Comparison of ENCODE assay signal across 1 cellular context in the genomic region with DNA sequence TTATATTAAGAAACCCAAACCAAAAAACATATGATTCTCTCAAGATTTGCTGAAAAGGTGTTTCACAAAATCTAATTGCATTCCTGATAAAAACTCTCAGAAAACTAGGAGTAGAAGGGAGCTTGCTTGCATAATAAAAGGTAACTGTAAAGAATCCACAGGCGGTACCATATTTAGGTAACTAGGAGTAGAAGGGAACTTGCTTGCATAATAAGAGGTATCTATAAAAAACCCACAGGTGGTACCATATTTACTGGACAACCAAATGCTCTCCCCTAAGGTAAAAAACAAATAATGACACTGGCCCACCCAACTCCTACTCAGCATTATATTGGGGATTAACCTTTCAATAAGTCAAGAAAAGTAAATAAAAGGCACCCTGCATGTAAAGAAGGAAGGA.
TF ChIP-seq lines count a peak whose summit lies in the region.

No MANE protein-coding gene starts in this region.

TF ChIP-seq in GM23338, 12 proteins besides CTCF, POLR2A, EP300 and RAD21 (continued from another document):
- TF ChIP-seq, protein P1, sequence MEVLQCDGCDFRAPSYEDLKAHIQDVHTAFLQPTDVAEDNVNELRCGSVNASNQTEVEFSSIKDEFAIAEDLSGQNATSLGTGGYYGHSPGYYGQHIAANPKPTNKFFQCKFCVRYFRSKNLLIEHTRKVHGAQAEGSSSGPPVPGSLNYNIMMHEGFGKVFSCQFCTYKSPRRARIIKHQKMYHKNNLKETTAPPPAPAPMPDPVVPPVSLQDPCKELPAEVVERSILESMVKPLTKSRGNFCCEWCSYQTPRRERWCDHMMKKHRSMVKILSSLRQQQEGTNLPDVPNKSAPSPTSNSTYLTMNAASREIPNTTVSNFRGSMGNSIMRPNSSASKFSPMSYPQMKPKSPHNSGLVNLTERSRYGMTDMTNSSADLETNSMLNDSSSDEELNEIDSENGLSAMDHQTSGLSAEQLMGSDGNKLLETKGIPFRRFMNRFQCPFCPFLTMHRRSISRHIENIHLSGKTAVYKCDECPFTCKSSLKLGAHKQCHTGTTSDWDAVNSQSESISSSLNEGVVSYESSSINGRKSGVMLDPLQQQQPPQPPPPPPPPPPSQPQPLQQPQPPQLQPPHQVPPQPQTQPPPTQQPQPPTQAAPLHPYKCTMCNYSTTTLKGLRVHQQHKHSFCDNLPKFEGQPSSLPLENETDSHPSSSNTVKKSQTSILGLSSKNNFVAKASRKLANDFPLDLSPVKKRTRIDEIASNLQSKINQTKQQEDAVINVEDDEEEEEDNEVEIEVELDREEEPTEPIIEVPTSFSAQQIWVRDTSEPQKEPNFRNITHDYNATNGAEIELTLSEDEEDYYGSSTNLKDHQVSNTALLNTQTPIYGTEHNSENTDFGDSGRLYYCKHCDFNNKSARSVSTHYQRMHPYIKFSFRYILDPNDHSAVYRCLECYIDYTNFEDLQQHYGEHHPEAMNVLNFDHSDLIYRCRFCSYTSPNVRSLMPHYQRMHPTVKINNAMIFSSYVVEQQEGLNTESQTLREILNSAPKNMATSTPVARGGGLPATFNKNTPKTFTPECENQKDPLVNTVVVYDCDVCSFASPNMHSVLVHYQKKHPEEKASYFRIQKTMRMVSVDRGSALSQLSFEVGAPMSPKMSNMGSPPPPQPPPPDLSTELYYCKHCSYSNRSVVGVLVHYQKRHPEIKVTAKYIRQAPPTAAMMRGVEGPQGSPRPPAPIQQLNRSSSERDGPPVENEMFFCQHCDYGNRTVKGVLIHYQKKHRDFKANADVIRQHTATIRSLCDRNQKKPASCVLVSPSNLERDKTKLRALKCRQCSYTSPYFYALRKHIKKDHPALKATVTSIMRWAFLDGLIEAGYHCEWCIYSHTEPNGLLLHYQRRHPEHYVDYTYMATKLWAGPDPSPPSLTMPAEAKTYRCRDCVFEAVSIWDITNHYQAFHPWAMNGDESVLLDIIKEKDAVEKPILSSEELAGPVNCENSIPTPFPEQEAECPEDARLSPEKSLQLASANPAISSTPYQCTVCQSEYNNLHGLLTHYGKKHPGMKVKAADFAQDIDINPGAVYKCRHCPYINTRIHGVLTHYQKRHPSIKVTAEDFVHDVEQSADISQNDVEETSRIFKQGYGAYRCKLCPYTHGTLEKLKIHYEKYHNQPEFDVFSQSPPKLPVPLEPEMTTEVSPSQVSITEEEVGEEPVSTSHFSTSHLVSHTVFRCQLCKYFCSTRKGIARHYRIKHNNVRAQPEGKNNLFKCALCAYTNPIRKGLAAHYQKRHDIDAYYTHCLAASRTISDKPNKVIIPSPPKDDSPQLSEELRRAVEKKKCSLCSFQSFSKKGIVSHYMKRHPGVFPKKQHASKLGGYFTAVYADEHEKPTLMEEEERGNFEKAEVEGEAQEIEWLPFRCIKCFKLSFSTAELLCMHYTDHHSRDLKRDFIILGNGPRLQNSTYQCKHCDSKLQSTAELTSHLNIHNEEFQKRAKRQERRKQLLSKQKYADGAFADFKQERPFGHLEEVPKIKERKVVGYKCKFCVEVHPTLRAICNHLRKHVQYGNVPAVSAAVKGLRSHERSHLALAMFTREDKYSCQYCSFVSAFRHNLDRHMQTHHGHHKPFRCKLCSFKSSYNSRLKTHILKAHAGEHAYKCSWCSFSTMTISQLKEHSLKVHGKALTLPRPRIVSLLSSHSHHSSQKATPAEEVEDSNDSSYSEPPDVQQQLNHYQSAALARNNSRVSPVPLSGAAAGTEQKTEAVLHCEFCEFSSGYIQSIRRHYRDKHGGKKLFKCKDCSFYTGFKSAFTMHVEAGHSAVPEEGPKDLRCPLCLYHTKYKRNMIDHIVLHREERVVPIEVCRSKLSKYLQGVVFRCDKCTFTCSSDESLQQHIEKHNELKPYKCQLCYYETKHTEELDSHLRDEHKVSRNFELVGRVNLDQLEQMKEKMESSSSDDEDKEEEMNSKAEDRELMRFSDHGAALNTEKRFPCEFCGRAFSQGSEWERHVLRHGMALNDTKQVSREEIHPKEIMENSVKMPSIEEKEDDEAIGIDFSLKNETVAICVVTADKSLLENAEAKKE (CRISPR knock-in tag; IDR thresholded peaks at IDR 0.05): no peak
- TF ChIP-seq STAT1 (IDR thresholded peaks at IDR 0.05; ENCODE audit: unreplicated experiment): no peak
- TF ChIP-seq CREB1 (CRISPR knock-in tag; IDR thresholded peaks at IDR 0.05; ENCODE audit: low read depth): no peak
- TF ChIP-seq, protein P2, sequence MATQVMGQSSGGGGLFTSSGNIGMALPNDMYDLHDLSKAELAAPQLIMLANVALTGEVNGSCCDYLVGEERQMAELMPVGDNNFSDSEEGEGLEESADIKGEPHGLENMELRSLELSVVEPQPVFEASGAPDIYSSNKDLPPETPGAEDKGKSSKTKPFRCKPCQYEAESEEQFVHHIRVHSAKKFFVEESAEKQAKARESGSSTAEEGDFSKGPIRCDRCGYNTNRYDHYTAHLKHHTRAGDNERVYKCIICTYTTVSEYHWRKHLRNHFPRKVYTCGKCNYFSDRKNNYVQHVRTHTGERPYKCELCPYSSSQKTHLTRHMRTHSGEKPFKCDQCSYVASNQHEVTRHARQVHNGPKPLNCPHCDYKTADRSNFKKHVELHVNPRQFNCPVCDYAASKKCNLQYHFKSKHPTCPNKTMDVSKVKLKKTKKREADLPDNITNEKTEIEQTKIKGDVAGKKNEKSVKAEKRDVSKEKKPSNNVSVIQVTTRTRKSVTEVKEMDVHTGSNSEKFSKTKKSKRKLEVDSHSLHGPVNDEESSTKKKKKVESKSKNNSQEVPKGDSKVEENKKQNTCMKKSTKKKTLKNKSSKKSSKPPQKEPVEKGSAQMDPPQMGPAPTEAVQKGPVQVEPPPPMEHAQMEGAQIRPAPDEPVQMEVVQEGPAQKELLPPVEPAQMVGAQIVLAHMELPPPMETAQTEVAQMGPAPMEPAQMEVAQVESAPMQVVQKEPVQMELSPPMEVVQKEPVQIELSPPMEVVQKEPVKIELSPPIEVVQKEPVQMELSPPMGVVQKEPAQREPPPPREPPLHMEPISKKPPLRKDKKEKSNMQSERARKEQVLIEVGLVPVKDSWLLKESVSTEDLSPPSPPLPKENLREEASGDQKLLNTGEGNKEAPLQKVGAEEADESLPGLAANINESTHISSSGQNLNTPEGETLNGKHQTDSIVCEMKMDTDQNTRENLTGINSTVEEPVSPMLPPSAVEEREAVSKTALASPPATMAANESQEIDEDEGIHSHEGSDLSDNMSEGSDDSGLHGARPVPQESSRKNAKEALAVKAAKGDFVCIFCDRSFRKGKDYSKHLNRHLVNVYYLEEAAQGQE (IDR thresholded peaks at IDR 0.05; ENCODE audit: unreplicated experiment): no peak
- no peak for TF ChIP-seq EZH2 (IDR thresholded peaks at IDR 0.05; ENCODE audit: low read depth, unreplicated experiment)
- no peak for TF ChIP-seq ZNF114 (CRISPR knock-in tag; IDR thresholded peaks at IDR 0.05)
- no peak for TF ChIP-seq EZH2phosphoT487 (IDR thresholded peaks at IDR 0.05; ENCODE audit: unreplicated experiment)
- TF ChIP-seq ZNF331 (CRISPR knock-in tag; IDR thresholded peaks at IDR 0.05; ENCODE audit: low read depth): no peak
- no peak for TF ChIP-seq POLR2AphosphoS5 (IDR thresholded peaks at IDR 0.05; ENCODE audit: low read depth)
